In the genomic region with DNA sequence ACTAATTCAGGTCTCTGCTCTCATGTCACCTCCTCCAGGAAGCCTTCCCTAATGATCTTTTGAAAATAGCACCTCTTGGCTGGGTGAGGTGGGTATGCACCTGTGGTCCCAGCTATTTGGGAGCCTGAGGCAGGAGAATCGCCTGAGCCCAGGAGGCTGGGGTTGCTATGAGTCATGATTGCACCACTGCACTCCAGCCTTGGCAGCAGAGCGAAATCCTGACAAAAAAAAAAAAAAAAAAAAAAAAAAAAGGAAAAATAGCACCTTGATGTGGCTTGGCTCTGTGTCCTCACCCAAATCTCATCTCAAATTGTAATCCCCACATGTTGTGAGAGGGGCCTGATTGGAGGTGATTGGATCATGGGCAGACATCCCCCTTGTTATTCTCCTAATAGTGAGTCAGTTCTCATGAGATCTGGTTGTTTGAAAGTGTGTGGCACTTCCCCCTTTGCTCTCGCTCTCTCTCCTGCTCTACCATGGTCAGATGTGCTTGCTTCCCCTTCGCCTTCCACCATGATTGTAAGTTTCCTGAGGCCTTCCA, we compare ENCODE assay signal across 17 cellular contexts. TPM values are rescaled to one million over a fixed set of nuclear protein-coding genes. Genes with fewer than 3 reads are reported as not detected.
A peak's percentile ranks its signal among the peaks of the same experiment; 100 is the strongest.
DNase-seq lines count a peak whose midpoint lies in the region; ATAC-seq, FAIRE-seq and TF ChIP-seq lines count a peak whose summit lies in the region.
"Had no signal": no experiment of that assay in that cellular context is flagged by ENCODE, and none has a peak within 500 bp of the region (broad histone marks: within the 10 kb centered on the region; RNA-seq: fewer than 3 reads in every experiment).

No MANE protein-coding gene starts in this region.

- H3K36me3 Mint-ChIP-seq in astrocyte (ENCODE audit: low read depth, unreplicated experiment) = no peaks in the 10 kb centered on the region
- no peaks in the 10 kb centered on the region for H3K36me3 Mint-ChIP-seq in neural crest cell (ENCODE audit: low read depth)
- no peaks in the 10 kb centered on the region for H3K36me3 Mint-ChIP-seq in glutamatergic neuron (ENCODE audit: unreplicated experiment)

- no peaks in the 10 kb centered on the region for H3K79me2 ChIP-seq in GM23248 (ENCODE audit: insufficient read depth)
- H3K79me2 ChIP-seq in astrocyte (ENCODE audit: insufficient read depth, low read length) = no peaks in the 10 kb centered on the region

- H3K27me3 ChIP-seq in GM23248 (replicated peaks; ENCODE audit: insufficient read depth) = no peaks in the 10 kb centered on the region
- peaks cover 2% of the 10 kb centered on the region for H3K27me3 ChIP-seq in astrocyte (ENCODE audit: insufficient read depth, low read length)

- H3K36me3 ChIP-seq in GM23248 (ENCODE audit: low read depth) (no peaks in the 10 kb centered on the region), astrocyte (ENCODE audit: insufficient read depth, low read length) (no peaks in the 10 kb centered on the region)
- H3K36me3 ChIP-seq: thoracic aorta had no signal

- H3K4me2 ChIP-seq in GM23248 (ENCODE audit: unreplicated experiment) (no peak overlapping the region), astrocyte (ENCODE audit: low read length) (no peak overlapping the region)

- H3K27ac ChIP-seq in GM23248 = no peak overlapping the region
- H3K27ac ChIP-seq in astrocyte (ENCODE audit: low read depth, low read length) = no peak overlapping the region
- H3K27ac ChIP-seq: thoracic aorta had no signal

- H4K20me1 ChIP-seq in GM23248 (ENCODE audit: insufficient read depth) = no peaks in the 10 kb centered on the region
- H4K20me1 ChIP-seq in astrocyte (ENCODE audit: insufficient read depth, low read length) = no peaks in the 10 kb centered on the region

- TF ChIP-seq CTCF in astrocyte (IDR thresholded peaks at IDR 0.05; ENCODE audit: insufficient read depth, low read depth, low read length) (no peak), neural crest cell (conservative IDR thresholded peaks at IDR 0.05) (no peak), glutamatergic neuron (IDR thresholded peaks at IDR 0.05; ENCODE audit: partially characterized antibody, unreplicated experiment) (no peak)

- H3K4me1 ChIP-seq in GM23248 (ENCODE audit: insufficient read depth) (no peaks in the 10 kb centered on the region), astrocyte (ENCODE audit: insufficient read depth, low read length) (no peaks in the 10 kb centered on the region)

- H3K4me3 Mint-ChIP-seq in astrocyte (ENCODE audit: unreplicated experiment) = no peak overlapping the region
- no peak overlapping the region for H3K4me3 Mint-ChIP-seq in neural crest cell
- H3K4me3 Mint-ChIP-seq in glutamatergic neuron (ENCODE audit: unreplicated experiment) = no peak overlapping the region
- H3K4me3 Mint-ChIP-seq: activated T-cell treated with anti-CD3 and anti-CD28 coated beads, Interleukin-2, amount 50 U/mL, for 4 hours; central memory CD8-positive, alpha-beta T cell had no signal

- H3K9me3 Mint-ChIP-seq in astrocyte (ENCODE audit: unreplicated experiment) = peaks cover 2% of the 10 kb centered on the region
- no peaks in the 10 kb centered on the region for H3K9me3 Mint-ChIP-seq in neural crest cell
- no peaks in the 10 kb centered on the region for H3K9me3 Mint-ChIP-seq in glutamatergic neuron (ENCODE audit: unreplicated experiment)
- H3K9me3 Mint-ChIP-seq: activated T-cell treated with anti-CD3 and anti-CD28 coated beads, Interleukin-2, amount 50 U/mL, for 4 hours; central memory CD8-positive, alpha-beta T cell had no signal

- H3K27ac Mint-ChIP-seq in astrocyte (ENCODE audit: unreplicated experiment) (no peak overlapping the region), neural crest cell (ENCODE audit: unreplicated experiment) (peak overlapping the region; percentile 4), glutamatergic neuron (ENCODE audit: unreplicated experiment) (no peak overlapping the region)

- H3K9me2 ChIP-seq in GM23248 (ENCODE audit: insufficient read depth) = no peaks in the 10 kb centered on the region

- H3K27me3 Mint-ChIP-seq in astrocyte (ENCODE audit: low read depth, unreplicated experiment) = peaks cover 6% of the 10 kb centered on the region
- H3K27me3 Mint-ChIP-seq in neural crest cell (ENCODE audit: low read depth) = peaks cover 10% of the 10 kb centered on the region
- no peaks in the 10 kb centered on the region for H3K27me3 Mint-ChIP-seq in glutamatergic neuron (ENCODE audit: unreplicated experiment)

- no peak for FAIRE-seq in astrocyte (lab: Jason Lieb, UNC)

- ATAC-seq in GM18861 (IDR thresholded peaks at IDR 0.05; ENCODE audit: unreplicated experiment) = no peak
- ATAC-seq: activated T-cell treated with anti-CD3 and anti-CD28 coated beads, Interleukin-2, amount 50 U/mL, for 4 hours had no signal

- DNase-seq in GM23248 = peak; percentile 70
- DNase-seq in NOMO-1 (lab: John Stamatoyannopoulos, UW; ENCODE audit: unreplicated experiment in 2 of 2) = peak; percentile 53 to 85
- DNase-seq in astrocyte (ENCODE audit: low read depth) = peak; percentile 36
- DNase-seq in neural crest cell (ENCODE audit: low read depth, low spot score) = no peak
- DNase-seq in GM03348 (ENCODE audit: low spot score) = no peak
- DNase-seq in activated T-cell treated with anti-CD3 and anti-CD28 coated beads, Interleukin-2, amount 50 U/mL, for 48 hours = no peak
- DNase-seq in glutamatergic neuron = no peak
- DNase-seq: activated T-cell treated with anti-CD3 and anti-CD28 coated beads, Interleukin-2, amount 50 U/mL, for 4 hours; DMS153; foreskin melanocyte; left cardiac atrium; NCI-H526; T1000 had no signal

- H3K9me3 ChIP-seq in GM23248 (ENCODE audit: low read depth) (no peaks in the 10 kb centered on the region), astrocyte (ENCODE audit: insufficient read depth, low read depth, low read length) (no peaks in the 10 kb centered on the region)
- H3K9me3 ChIP-seq: thoracic aorta had no signal

- H3K9ac ChIP-seq in GM23248 = no peak overlapping the region
- no peak overlapping the region for H3K9ac ChIP-seq in astrocyte (ENCODE audit: low read length)

- in situ Hi-C loops in GM23248 (cut with MboI) = loop anchor here (10.0 kb wide), 1 partner anchor 314 kb away; no protein-coding TSS in a partner anchor

- H3K4me1 Mint-ChIP-seq in astrocyte (ENCODE audit: low read depth, unreplicated experiment) = peaks cover 6% of the 10 kb centered on the region
- peaks cover 15% of the 10 kb centered on the region for H3K4me1 Mint-ChIP-seq in neural crest cell
- H3K4me1 Mint-ChIP-seq in glutamatergic neuron (ENCODE audit: low read depth, unreplicated experiment) = peaks cover 5% of the 10 kb centered on the region
- H3K4me1 Mint-ChIP-seq: central memory CD8-positive, alpha-beta T cell had no signal

- H3F3A ChIP-seq in GM23248 (ENCODE audit: insufficient read depth) = no peaks in the 10 kb centered on the region

- H3K4me3 ChIP-seq in GM23248 (no peak overlapping the region), astrocyte (ENCODE audit: insufficient read depth, low read depth, low read length) (no peak overlapping the region)
- H3K4me3 ChIP-seq: thoracic aorta had no signal

- WGBS in GM23248 (ENCODE audit: low coverage in 1 of 2, low lambda C conversion rate in 2 of 2, missing lambda C conversion rate in 2 of 2), 2 experiments = 45 to 58% methylated on average over 4 of the region's 4 CpGs

- H2AFZ ChIP-seq in GM23248 (no peak overlapping the region), astrocyte (ENCODE audit: low read depth, low read length) (no peak overlapping the region)

RNA-seq across cellular contexts. Expression of gene RNU6-1, which starts 11.2 kb away (rescaled TPM):
- not detected in 2 replicates for total RNA-seq in GM23248 (2014; rRNA removed; shearing (Covaris generic))
- polyA plus RNA-seq in GM23248 (2016; fragmentation: Nextera tagmentation; extraction: Ambion mirVana) = not detected in 2 replicates
- total RNA-seq in astrocyte = not detected in 2 replicates
- total RNA-seq in neural crest cell = not detected in 2 replicates
- total RNA-seq in glutamatergic neuron (ENCODE audit: unreplicated experiment) = not detected
- total RNA-seq: activated T-cell treated with anti-CD3 and anti-CD28 coated beads, Interleukin-2, amount 50 U/mL, for 4 hours; left cardiac atrium; osteoblast; thoracic aorta had no signal

RNA-seq across cellular contexts. Expression of gene SKOR1, which starts 25.8 kb away (rescaled TPM):
- total RNA-seq in GM23248 (2014; rRNA removed; shearing (Covaris generic)) = 0.11 TPM in 1 of 2 replicates, not detected in the other
- not detected in 2 replicates for polyA plus RNA-seq in GM23248 (2016; fragmentation: Nextera tagmentation; extraction: Ambion mirVana)
- total RNA-seq in astrocyte (not detected in 2 replicates), neural crest cell (0.36 and 0.49 TPM in 2 replicates), glutamatergic neuron (ENCODE audit: unreplicated experiment) (4.0 TPM)

Comparison
In these comparisons a context has a peak if more than half of its experiments do, and no peak if none do; other contexts are left out.
1. DNase-seq: peak in GM23248 (single experiment), NOMO-1 (2 of 2) and astrocyte (single experiment); none in neural crest cell (single experiment), GM03348 (single experiment), activated T-cell treated with anti-CD3 and anti-CD28 coated beads, Interleukin-2, amount 50 U/mL, for 48 hours (0 of 2) and glutamatergic neuron (single experiment).